In the genomic region with DNA sequence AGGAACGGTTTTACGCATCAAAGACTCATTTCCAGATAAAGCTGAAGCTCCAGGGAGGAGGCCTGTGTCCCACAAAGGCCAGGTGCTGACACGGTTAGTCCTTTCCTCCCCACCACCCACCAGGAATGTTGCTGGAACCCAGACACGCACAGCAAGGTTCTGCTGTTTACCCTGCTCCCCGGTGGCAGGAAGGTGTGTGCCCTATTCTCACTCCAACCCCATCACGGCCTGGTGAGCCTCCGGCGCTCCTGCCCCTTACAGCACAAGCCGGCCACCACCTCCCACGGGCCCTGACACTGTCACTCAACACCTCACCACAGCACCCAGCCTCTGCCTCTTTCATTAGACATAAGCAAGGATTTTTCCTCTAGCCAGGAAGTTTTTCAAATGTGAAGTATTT, we compare ENCODE assay signal across 9 cellular contexts. TPM values are rescaled to one million over a fixed set of nuclear protein-coding genes. Genes with fewer than 3 reads are reported as not detected.
DNase-seq lines count a peak whose midpoint lies in the region; ATAC-seq and TF ChIP-seq lines count a peak whose summit lies in the region.
"Had no signal": no experiment of that assay in that cellular context is flagged by ENCODE, and none has a peak within 500 bp of the region (broad histone marks: within the 10 kb centered on the region; RNA-seq: fewer than 3 reads in every experiment).

No MANE protein-coding gene starts in this region.

- peaks cover 39% of the 10 kb centered on the region for H3K36me3 Mint-ChIP-seq in activated T-cell treated with anti-CD3 and anti-CD28 coated beads, Interleukin-2, amount 50 U/mL, for 24 hours (ENCODE audit: low read depth)
- peaks cover 19% of the 10 kb centered on the region for H3K36me3 Mint-ChIP-seq in dendritic cell treated with granulocyte-macrophage colony-stimulating factor and Interleukin-4, amounts not matched to agents 40 ng/mL and 50 ng/mL, for 4 days (ENCODE audit: low read depth)
- H3K36me3 Mint-ChIP-seq in natural killer cell: no peaks in the 10 kb centered on the region

- ATAC-seq in natural killer cell: no peak
- ATAC-seq in upper lobe of right lung: peak; percentile 9
- no peak for ATAC-seq in HG02981 (IDR thresholded peaks at IDR 0.05; ENCODE audit: unreplicated experiment)

- H3K27ac Mint-ChIP-seq in activated T-cell treated with anti-CD3 and anti-CD28 coated beads, Interleukin-2, amount 50 U/mL, for 24 hours: peak overlapping the region; percentile 79
- H3K27ac Mint-ChIP-seq in dendritic cell treated with granulocyte-macrophage colony-stimulating factor and Interleukin-4, amounts not matched to agents 40 ng/mL and 50 ng/mL, for 4 days: peak overlapping the region; percentile 33
- peak overlapping the region; percentile 47 to 60 for H3K27ac Mint-ChIP-seq in natural killer cell

- H3K27me3 Mint-ChIP-seq in activated T-cell treated with anti-CD3 and anti-CD28 coated beads, Interleukin-2, amount 50 U/mL, for 24 hours: no peaks in the 10 kb centered on the region
- no peaks in the 10 kb centered on the region for H3K27me3 Mint-ChIP-seq in dendritic cell treated with granulocyte-macrophage colony-stimulating factor and Interleukin-4, amounts not matched to agents 40 ng/mL and 50 ng/mL, for 4 days
- no peaks in the 10 kb centered on the region for H3K27me3 Mint-ChIP-seq in natural killer cell (ENCODE audit: low read depth in 2 of 2)

- H3K9me3 ChIP-seq in upper lobe of right lung: no peaks in the 10 kb centered on the region

- no peaks in the 10 kb centered on the region for H3K9me3 Mint-ChIP-seq in activated T-cell treated with anti-CD3 and anti-CD28 coated beads, Interleukin-2, amount 50 U/mL, for 24 hours
- no peaks in the 10 kb centered on the region for H3K9me3 Mint-ChIP-seq in dendritic cell treated with granulocyte-macrophage colony-stimulating factor and Interleukin-4, amounts not matched to agents 40 ng/mL and 50 ng/mL, for 4 days
- no peaks in the 10 kb centered on the region for H3K9me3 Mint-ChIP-seq in natural killer cell

- DNase-seq in activated T-cell treated with anti-CD3 and anti-CD28 coated beads, Interleukin-2, amount 50 U/mL, for 24 hours: no peak
- DNase-seq in activated T-cell treated with anti-CD3 and anti-CD28 coated beads for 4 hours (no peak), natural killer cell (no peak), upper lobe of right lung (no peak), KG1 (lab: John Stamatoyannopoulos, UW) (no peak), OCI-M1 (lab: John Stamatoyannopoulos, UW) (no peak)
- DNase-seq: NCI-H1105 treated with DMSO at 0.1 percent for 48 hours had no signal

- no peak overlapping the region for H3K4me3 ChIP-seq in upper lobe of right lung

- H3K27ac ChIP-seq in upper lobe of right lung: peak overlapping the region; percentile 32

- H3K36me3 ChIP-seq in upper lobe of right lung: no peaks in the 10 kb centered on the region

- no peaks in the 10 kb centered on the region for H3K27me3 ChIP-seq in upper lobe of right lung

- TF ChIP-seq CTCF in natural killer cell (IDR thresholded peaks at IDR 0.05): no peak
- TF ChIP-seq CTCF in upper lobe of right lung (IDR thresholded peaks at IDR 0.05): no peak

- intact Hi-C loops in dendritic cell treated with granulocyte-macrophage colony-stimulating factor and Interleukin-4, amounts not matched to agents 40 ng/mL and 50 ng/mL, for 4 days (cut with micrococcal nuclease): no loop called here
- intact Hi-C loops in natural killer cell (cut with micrococcal nuclease) (loop anchor here (5.0 kb wide), 1 partner anchor 35 kb away; no protein-coding TSS in a partner anchor), upper lobe of right lung (cut with DNase I) (no loop called here)

- H3K4me1 Mint-ChIP-seq in activated T-cell treated with anti-CD3 and anti-CD28 coated beads, Interleukin-2, amount 50 U/mL, for 24 hours (ENCODE audit: low read depth): peaks cover 97% of the 10 kb centered on the region
- peaks cover 84% of the 10 kb centered on the region for H3K4me1 Mint-ChIP-seq in dendritic cell treated with granulocyte-macrophage colony-stimulating factor and Interleukin-4, amounts not matched to agents 40 ng/mL and 50 ng/mL, for 4 days (ENCODE audit: low read depth)
- H3K4me1 Mint-ChIP-seq in natural killer cell: peaks cover 83 to 92% of the 10 kb centered on the region in 2 donors

- H3K4me3 Mint-ChIP-seq in activated T-cell treated with anti-CD3 and anti-CD28 coated beads, Interleukin-2, amount 50 U/mL, for 24 hours: peak overlapping the region; percentile 3
- no peak overlapping the region for H3K4me3 Mint-ChIP-seq in dendritic cell treated with granulocyte-macrophage colony-stimulating factor and Interleukin-4, amounts not matched to agents 40 ng/mL and 50 ng/mL, for 4 days
- peak overlapping the region; percentile 42 for H3K4me3 Mint-ChIP-seq in natural killer cell

- H3K4me1 ChIP-seq in upper lobe of right lung: peaks cover 75% of the 10 kb centered on the region

RNA-seq across cellular contexts. Expression of gene ANKRD11, which starts 47.8 kb away (rescaled TPM):
- total RNA-seq in natural killer cell: 100 to 1,000 TPM; 230 to 299 (median 287) TPM
- 125 TPM for total RNA-seq in upper lobe of right lung
